Comparison of ENCODE assay signal across 33 cellular contexts in the genomic region with DNA sequence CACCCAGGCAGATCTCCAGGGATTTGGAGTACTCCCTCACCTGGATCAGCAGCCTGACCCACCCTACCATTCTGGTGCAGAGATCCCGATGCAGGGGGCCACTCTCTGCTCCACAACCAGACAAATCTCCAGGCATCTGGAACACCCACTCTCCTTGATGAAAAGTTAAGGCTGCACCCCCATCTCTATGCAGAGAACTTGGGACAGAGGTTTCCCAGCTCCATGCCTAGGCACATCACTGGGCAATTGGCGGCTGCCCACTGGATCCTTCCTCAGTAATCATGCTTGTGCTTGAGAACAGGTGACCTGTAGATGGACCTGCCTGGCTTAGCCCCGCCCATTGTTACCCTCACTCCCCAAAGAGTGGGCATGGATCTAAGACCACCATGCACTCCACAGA.
"Had no signal": no experiment of that assay in that cellular context is flagged by ENCODE, and none has a peak within 500 bp of the region (broad histone marks: within the 10 kb centered on the region; RNA-seq: fewer than 3 reads in every experiment).

No MANE protein-coding gene starts in this region.

- DNase-seq: Karpas-422, Kasumi-1, KG1, MG63, MM.1S, MV-4-11, NCI-H1048, NCI-H1092, NCI-H1092 treated with DMSO at 0.1 percent for 48 hours, NCI-H1105, NCI-H1105 treated with DMSO at 0.1 percent for 48 hours, NCI-H1417, NCI-H1417 treated with DMSO at 0.1 percent for 48 hours, NCI-H1436, NCI-H1436 treated with DMSO at 0.1 percent for 48 hours, NCI-H146, NCI-H1694, NCI-H1694 treated with DMSO at 0.1 percent for 48 hours, NCI-H187, NCI-H187 treated with DMSO at 0.1 percent for 48 hours, NCI-H1930, NCI-H2029, NCI-H2029 treated with DMSO at 0.1 percent for 48 hours, NCI-H2081, NCI-H2081 treated with DMSO at 0.1 percent for 48 hours, NCI-H2107, NCI-H2171, NCI-H2171 treated with DMSO at 0.1 percent for 48 hours, NCI-H2227 treated with DMSO at 0.1 percent for 48 hours, NCI-H226, NCI-H345, NCI-H446, NCI-H446 treated with DMSO at 0.1 percent for 48 hours had no signal

- H3K4me3 ChIP-seq: MG63 had no signal

- H3K27me3 ChIP-seq: MG63 had no signal

- H3K36me3 ChIP-seq: MG63 had no signal

- H3K9me3 ChIP-seq: MG63 had no signal
